In genomic region chr17:33964344-33964979, GRCh38 we compare ENCODE assay signal across 8 cellular contexts.
DNase-seq lines count a peak whose midpoint lies in the region; ATAC-seq and TF ChIP-seq lines count a peak whose summit lies in the region.

No MANE protein-coding gene starts in this region.

- no peak overlapping the region for H2AFZ ChIP-seq in smooth muscle cell (ENCODE audit: low read depth)

- peak; percentile 1 for DNase-seq in NCI-H2196 (lab: John Stamatoyannopoulos, UW; ENCODE audit: unreplicated experiment)
- DNase-seq in NCI-H2196 treated with DMSO at 0.1 percent for 48 hours (lab: John Stamatoyannopoulos, UW; ENCODE audit: unreplicated experiment): no peak
- peak; percentile 7 for DNase-seq in HuH-7 (ENCODE audit: low spot score)
- no peak for DNase-seq in stomach
- no peak for DNase-seq in posterior cingulate gyrus
- DNase-seq in smooth muscle cell (lab: John Stamatoyannopoulos, UW; ENCODE audit: unreplicated experiment): no peak

- no peak overlapping the region for H3K4me2 ChIP-seq in smooth muscle cell

- ATAC-seq in GM21528 (IDR thresholded peaks at IDR 0.05; ENCODE audit: low FRiP score, unreplicated experiment): peak; percentile 78

- TF ChIP-seq CTCF in stomach (IDR thresholded peaks at IDR 0.05) (peak in 3 of 7 experiments; percentile 12 to 44 (median 22)), smooth muscle cell (IDR thresholded peaks at IDR 0.05; ENCODE audit: borderline replicate concordance, insufficient read depth, poor library complexity, severe bottlenecking) (no peak)

- H3K4me1 ChIP-seq in stomach (peaks cover 0 to 13% (median 3%) of the 10 kb centered on the region in 4 donors), smooth muscle cell (ENCODE audit: low read depth) (no peaks in the 10 kb centered on the region)

- H3K36me3 ChIP-seq in stomach (no peaks in the 10 kb centered on the region), smooth muscle cell (ENCODE audit: low read depth) (no peaks in the 10 kb centered on the region)

- H3K4me3 Mint-ChIP-seq in dendritic cell treated with granulocyte-macrophage colony-stimulating factor and Interleukin-4, amounts not matched to agents 40 ng/mL and 50 ng/mL, for 4 days: no peak overlapping the region

- peaks cover 31% of the 10 kb centered on the region for H3K4me1 Mint-ChIP-seq in dendritic cell treated with granulocyte-macrophage colony-stimulating factor and Interleukin-4, amounts not matched to agents 40 ng/mL and 50 ng/mL, for 4 days (ENCODE audit: low read depth)

- no peak overlapping the region for H3K4me3 ChIP-seq in stomach
- H3K4me3 ChIP-seq in smooth muscle cell: no peak overlapping the region

- no peaks in the 10 kb centered on the region for H3K79me2 ChIP-seq in smooth muscle cell (ENCODE audit: low read depth)

- H3K9me3 Mint-ChIP-seq in dendritic cell treated with granulocyte-macrophage colony-stimulating factor and Interleukin-4, amounts not matched to agents 40 ng/mL and 50 ng/mL, for 4 days: peaks cover 4% of the 10 kb centered on the region

- H3K9me3 ChIP-seq in stomach (peaks cover 0 to 4% (median 2%) of the 10 kb centered on the region in 4 donors), smooth muscle cell (replicated peaks; ENCODE audit: low read depth) (no peaks in the 10 kb centered on the region)

- 63 to 75% (median 71%) methylated on average over 5 of the region's 5 CpGs for WGBS in stomach, 5 donors
- 85% methylated on average over 5 of the region's 5 CpGs for WGBS in smooth muscle cell (ENCODE audit: low lambda C conversion rate)

- H3K27ac ChIP-seq in stomach (peak overlapping the region in 1 of 5 donors; percentile 9), smooth muscle cell (ENCODE audit: low read depth) (no peak overlapping the region)

- H3K36me3 Mint-ChIP-seq in dendritic cell treated with granulocyte-macrophage colony-stimulating factor and Interleukin-4, amounts not matched to agents 40 ng/mL and 50 ng/mL, for 4 days (ENCODE audit: low read depth): no peaks in the 10 kb centered on the region

- no peak overlapping the region for H3K9ac ChIP-seq in smooth muscle cell (ENCODE audit: low read depth)

- no peaks in the 10 kb centered on the region for H3F3A ChIP-seq in smooth muscle cell (ENCODE audit: low read depth)

- H3K27me3 ChIP-seq in stomach (peaks cover 0 to 24% (median 0%) of the 10 kb centered on the region in 3 donors), smooth muscle cell (ENCODE audit: low read depth) (no peaks in the 10 kb centered on the region)

- TF ChIP-seq POLR2A in stomach (IDR thresholded peaks at IDR 0.05): no peak

- H3K27ac Mint-ChIP-seq in dendritic cell treated with granulocyte-macrophage colony-stimulating factor and Interleukin-4, amounts not matched to agents 40 ng/mL and 50 ng/mL, for 4 days: peak overlapping the region; percentile 41

- TF ChIP-seq EP300 in stomach (IDR thresholded peaks at IDR 0.05): no peak

- intact Hi-C loops in dendritic cell treated with granulocyte-macrophage colony-stimulating factor and Interleukin-4, amounts not matched to agents 40 ng/mL and 50 ng/mL, for 4 days (cut with micrococcal nuclease): no loop called here
- intact Hi-C loops in stomach (cut with DNase I; ENCODE audit: low total_unique reads) (no loop called here), posterior cingulate gyrus (cut with DNase I) (no loop called here)

- no peaks in the 10 kb centered on the region for H4K20me1 ChIP-seq in smooth muscle cell (ENCODE audit: low read depth)

- peaks cover 16% of the 10 kb centered on the region for H3K27me3 Mint-ChIP-seq in dendritic cell treated with granulocyte-macrophage colony-stimulating factor and Interleukin-4, amounts not matched to agents 40 ng/mL and 50 ng/mL, for 4 days

Comparison
In these comparisons a context has a peak if more than half of its experiments do, and no peak if none do; other contexts are left out.
1. DNase-seq: peak in NCI-H2196 (single experiment) and HuH-7 (single experiment); none in NCI-H2196 treated with DMSO at 0.1 percent for 48 hours (single experiment), stomach (single experiment), posterior cingulate gyrus (0 of 10) and smooth muscle cell (single experiment).